12 cellular contexts compared by ENCODE assay signal in genomic region chr13:110304256-110304655, GRCh38. TPM values are rescaled to one million over a fixed set of nuclear protein-coding genes. Genes with fewer than 3 reads are reported as not detected.
A peak's percentile ranks its signal among the peaks of the same experiment; 100 is the strongest.
DNase-seq lines count a peak whose midpoint lies in the region; ATAC-seq and TF ChIP-seq lines count a peak whose summit lies in the region.
"Had no signal": no experiment of that assay in that cellular context is flagged by ENCODE, and none has a peak within 500 bp of the region (broad histone marks: within the 10 kb centered on the region; RNA-seq: fewer than 3 reads in every experiment).

No MANE protein-coding gene starts in this region.

- peak overlapping the region; percentile 68 for H3K4me3 ChIP-seq in choroid plexus epithelial cell (ENCODE audit: low read depth, low read length)
- H3K4me3 ChIP-seq in smooth muscle cell: peak overlapping the region; percentile 93

- 22% methylated on average over 4 of the region's 4 CpGs for WGBS in smooth muscle cell (ENCODE audit: low lambda C conversion rate)

- peak overlapping the region; percentile 97 for H3K4me2 ChIP-seq in smooth muscle cell

- H3K79me2 ChIP-seq in smooth muscle cell (ENCODE audit: low read depth): peaks cover 98% of the 10 kb centered on the region

- no peaks in the 10 kb centered on the region for H3K9me3 ChIP-seq in smooth muscle cell (replicated peaks; ENCODE audit: low read depth)

- peaks cover 60% of the 10 kb centered on the region for H3K4me1 ChIP-seq in smooth muscle cell (ENCODE audit: low read depth)

- DNase-seq in HCEC 1CT (peak; percentile 85), choroid plexus epithelial cell (ENCODE audit: low read depth) (peak; percentile 85), kidney tubule cell (ENCODE audit: low spot score) (peak; percentile 82), smooth muscle cell (lab: John Stamatoyannopoulos, UW; ENCODE audit: unreplicated experiment) (no peak), NCI-H1930 (lab: John Stamatoyannopoulos, UW) (no peak), NOMO-1 (lab: John Stamatoyannopoulos, UW; ENCODE audit: unreplicated experiment in 2 of 2) (no peak)
- DNase-seq: activated CD8-positive, alpha-beta memory T cell treated with anti-CD3 and anti-CD28 coated beads, Interleukin-2, amount 10 ng/mL, durations not matched to agents 7 days and 5 days; DMS153; NCI-H526 had no signal

- H3F3A ChIP-seq in smooth muscle cell (ENCODE audit: low read depth): peaks cover 59% of the 10 kb centered on the region

- peaks cover 98% of the 10 kb centered on the region for H4K20me1 ChIP-seq in smooth muscle cell (ENCODE audit: low read depth)

- no peaks in the 10 kb centered on the region for H3K27me3 ChIP-seq in smooth muscle cell (ENCODE audit: low read depth)

- no peak for ATAC-seq in esophagus mucosa
- ATAC-seq in HG02588 (IDR thresholded peaks at IDR 0.05; ENCODE audit: unreplicated experiment): no peak
- ATAC-seq: activated CD8-positive, alpha-beta memory T cell treated with anti-CD3 and anti-CD28 coated beads, Interleukin-2, amount 10 ng/mL, durations not matched to agents 7 days and 5 days had no signal

- TF ChIP-seq CTCF in choroid plexus epithelial cell (conservative IDR thresholded peaks at IDR 0.05; ENCODE audit: low read depth, low read length) (no peak), smooth muscle cell (IDR thresholded peaks at IDR 0.05; ENCODE audit: borderline replicate concordance, insufficient read depth, poor library complexity, severe bottlenecking) (no peak)

- H3K36me3 ChIP-seq in smooth muscle cell (ENCODE audit: low read depth): no peaks in the 10 kb centered on the region

- H3K27ac ChIP-seq in smooth muscle cell (ENCODE audit: low read depth): peak overlapping the region; percentile 94

- H2AFZ ChIP-seq in smooth muscle cell (ENCODE audit: low read depth): no peak overlapping the region

- H3K9ac ChIP-seq in smooth muscle cell (ENCODE audit: low read depth): peak overlapping the region; percentile 90

RNA-seq across cellular contexts. Expression of gene COL4A1, which starts 2.7 kb away (rescaled TPM):
- total RNA-seq in smooth muscle cell (4,372 and 5,353 TPM in 2 replicates), esophagus mucosa (27.5 TPM)
- polyA plus RNA-seq in smooth muscle cell: 1,844 and 2,409 TPM in 2 replicates
- total RNA-seq: activated CD8-positive, alpha-beta memory T cell treated with anti-CD3 and anti-CD28 coated beads, Interleukin-2, amount 10 ng/mL, durations not matched to agents 7 days and 5 days; T-helper 2 cell treated with Interferon-gamma antibody and Interleukin-4, amounts not matched to agents 100 ng/mL and 5 ng/mL, for 36 hours had no signal

RNA-seq across cellular contexts. Expression of gene COL4A2, which starts 2.8 kb away (rescaled TPM):
- 1,456 and 1,535 TPM in 2 replicates for total RNA-seq in smooth muscle cell
- 2,012 and 2,786 TPM in 2 replicates for polyA plus RNA-seq in smooth muscle cell
- total RNA-seq in esophagus mucosa: 30.8 TPM
- total RNA-seq: activated CD8-positive, alpha-beta memory T cell treated with anti-CD3 and anti-CD28 coated beads, Interleukin-2, amount 10 ng/mL, durations not matched to agents 7 days and 5 days; T-helper 2 cell treated with Interferon-gamma antibody and Interleukin-4, amounts not matched to agents 100 ng/mL and 5 ng/mL, for 36 hours had no signal

Comparison
In these comparisons a context has a peak if more than half of its experiments do, and no peak if none do; other contexts are left out.
1. DNase-seq: peak in HCEC 1CT (single experiment), choroid plexus epithelial cell (single experiment) and kidney tubule cell (single experiment); none in smooth muscle cell (single experiment), NCI-H1930 (0 of 2) and NOMO-1 (0 of 2).
2. RNA of gene COL4A1, which starts 2.7 kb away (total RNA-seq): 4,372 to 5,353 TPM in smooth muscle cell; 27.5 TPM in esophagus mucosa (single experiment); every median in the first group is over 100 times any median in the second.
3. RNA of gene COL4A2, which starts 2.8 kb away (total RNA-seq): 1,456 to 1,535 TPM in smooth muscle cell; 30.8 TPM in esophagus mucosa (single experiment); every median in the first group is over 10 times any median in the second.